ENCODE assay signal across 26 cellular contexts in genomic region chr20:24729896-24730605, GRCh38.
"Had no signal": no experiment of that assay in that cellular context is flagged by ENCODE, and none has a peak within 500 bp of the region (broad histone marks: within the 10 kb centered on the region; RNA-seq: fewer than 3 reads in every experiment).

No MANE protein-coding gene starts in this region.

- H3K36me3 Mint-ChIP-seq: immature natural killer cell; mesothelial cell of epicardium; naive B cell; natural killer cell treated with Interleukin-12 subunit alpha and Interleukin-12 subunit beta and Interleukin-15 and Interleukin-18, amount 100 ng/mL, for 72 hours; stimulated activated effector memory CD8-positive, alpha-beta T cell treated with anti-CD3 and anti-CD28 coated beads, Interleukin-12 subunit alpha, Interleukin-12 subunit beta, amount 100 ng/mL, for 72 hours had no signal

- H3K27me3 ChIP-seq: pancreas, sigmoid colon, spleen, stomach, testis, thyroid gland, transverse colon, upper lobe of left lung, vagina had no signal

- H3K4me1 ChIP-seq: left lung, lower lobe of right lung, pancreas, prostate gland, sigmoid colon, spleen, stomach, testis, thyroid gland, transverse colon, upper lobe of left lung, vagina had no signal

- H3K4me3 ChIP-seq: left lung, lower lobe of right lung, pancreas, prostate gland, sigmoid colon, spleen, stomach, testis, thyroid gland, transverse colon, upper lobe of left lung, vagina had no signal

- H3K9me3 Mint-ChIP-seq: immature natural killer cell; mesothelial cell of epicardium; naive B cell; natural killer cell treated with Interleukin-12 subunit alpha and Interleukin-12 subunit beta and Interleukin-15 and Interleukin-18, amount 100 ng/mL, for 72 hours; stimulated activated effector memory CD8-positive, alpha-beta T cell treated with anti-CD3 and anti-CD28 coated beads, Interleukin-12 subunit alpha, Interleukin-12 subunit beta, amount 100 ng/mL, for 72 hours had no signal

- DNase-seq: hippocampal formation; immature natural killer cell; kidney; left colon; left lung; lower lobe of right lung; mesendoderm; naive B cell; pancreas; retina; right cardiac atrium; sigmoid colon; small intestine; spleen; stimulated activated CD4-positive, alpha-beta T cell treated with anti-CD3 and anti-CD28 coated beads, Interleukin-4, amount 100 ng/mL, for 24 hours; stimulated activated naive CD4-positive, alpha-beta T cell; stomach; testis; thyroid gland; transverse colon had no signal

- H3K27me3 Mint-ChIP-seq: naive B cell; natural killer cell treated with Interleukin-12 subunit alpha and Interleukin-12 subunit beta and Interleukin-15 and Interleukin-18, amount 100 ng/mL, for 72 hours had no signal

- H3K36me3 ChIP-seq: left lung, lower lobe of right lung, pancreas, prostate gland, sigmoid colon, spleen, stomach, thyroid gland, transverse colon, upper lobe of left lung, vagina had no signal

- H3K9me3 ChIP-seq: left lung, lower lobe of right lung, pancreas, prostate gland, sigmoid colon, spleen, stomach, testis, thyroid gland, transverse colon, upper lobe of left lung, vagina had no signal

- H3K4me3 Mint-ChIP-seq: immature natural killer cell; mesothelial cell of epicardium; naive B cell; natural killer cell treated with Interleukin-12 subunit alpha and Interleukin-12 subunit beta and Interleukin-15 and Interleukin-18, amount 100 ng/mL, for 72 hours; stimulated activated effector memory CD8-positive, alpha-beta T cell treated with anti-CD3 and anti-CD28 coated beads, Interleukin-12 subunit alpha, Interleukin-12 subunit beta, amount 100 ng/mL, for 72 hours had no signal

- ATAC-seq: left colon; left lung; lower lobe of right lung; pancreas; right cardiac atrium; stimulated activated effector memory CD8-positive, alpha-beta T cell treated with anti-CD3 and anti-CD28 coated beads, Interleukin-12 subunit alpha, Interleukin-12 subunit beta, amount 100 ng/mL, for 72 hours had no signal

- H3K27ac Mint-ChIP-seq: immature natural killer cell; mesothelial cell of epicardium; naive B cell; natural killer cell treated with Interleukin-12 subunit alpha and Interleukin-12 subunit beta and Interleukin-15 and Interleukin-18, amount 100 ng/mL, for 72 hours; stimulated activated effector memory CD8-positive, alpha-beta T cell treated with anti-CD3 and anti-CD28 coated beads, Interleukin-12 subunit alpha, Interleukin-12 subunit beta, amount 100 ng/mL, for 72 hours had no signal

- H3K4me1 Mint-ChIP-seq: immature natural killer cell; naive B cell; stimulated activated effector memory CD8-positive, alpha-beta T cell treated with anti-CD3 and anti-CD28 coated beads, Interleukin-12 subunit alpha, Interleukin-12 subunit beta, amount 100 ng/mL, for 72 hours had no signal

- H3K27ac ChIP-seq: left lung, lower lobe of right lung, pancreas, prostate gland, sigmoid colon, spleen, stomach, testis, thyroid gland, transverse colon, upper lobe of left lung, vagina had no signal
